Comparison of ENCODE assay signal across 8 cellular contexts in genomic region chr19:53538378-53539109, GRCh38. TPM values are rescaled to one million over a fixed set of nuclear protein-coding genes. Genes with fewer than 3 reads are reported as not detected.
DNase-seq lines count a peak whose midpoint lies in the region; ATAC-seq, FAIRE-seq and TF ChIP-seq lines count a peak whose summit lies in the region.

No MANE protein-coding gene starts in this region.

- H3K27me3 ChIP-seq in Panc1 (ENCODE audit: control insufficient read depth, insufficient read depth, low read length) (no peaks in the 10 kb centered on the region), endothelial cell of umbilical vein (ENCODE audit: control insufficient read depth in 2 of 2, insufficient read depth in 2 of 2, low read length in 2 of 2) (no peaks in the 10 kb centered on the region)

- H3K9me1 ChIP-seq in endothelial cell of umbilical vein (replicated peaks; ENCODE audit: control insufficient read depth, extremely low read depth, insufficient read depth, low read length), result no peaks in the 10 kb centered on the region

- peak overlapping the region; percentile 97 for H3K4me3 Mint-ChIP-seq in activated CD4-positive, alpha-beta T cell treated with anti-CD3 and anti-CD28 coated beads, Interleukin-2, amount 10 ng/mL, durations not matched to agents 24 days and 14 days
- peak overlapping the region; percentile 92 for H3K4me3 Mint-ChIP-seq in nephron progenitor cell

- no peaks in the 10 kb centered on the region for H3K79me2 ChIP-seq in endothelial cell of umbilical vein (ENCODE audit: control insufficient read depth, insufficient read depth, low read length)

- H3K4me1 ChIP-seq in Panc1 (ENCODE audit: control insufficient read depth, insufficient read depth, low read length) (0 out of 2 replicates have a peak, but pooled peaks cover 3% of the 10 kb centered on the region), endothelial cell of umbilical vein (ENCODE audit: control insufficient read depth, extremely low read depth, insufficient read depth, low read length) (no peaks in the 10 kb centered on the region)

- peak; percentile 28 for ATAC-seq in Panc1

- in situ Hi-C loops in Panc1 (cut with HindIII; ENCODE audit: low pct_unique_long_range_greater_than_20kb, low sequenced_read_pairs), result no loop called here

- H3K27me3 Mint-ChIP-seq in activated CD4-positive, alpha-beta T cell treated with anti-CD3 and anti-CD28 coated beads, Interleukin-2, amount 10 ng/mL, durations not matched to agents 24 days and 14 days, result peaks cover 2% of the 10 kb centered on the region
- peaks cover 8% of the 10 kb centered on the region for H3K27me3 Mint-ChIP-seq in nephron progenitor cell (ENCODE audit: low read depth, poor library complexity)

- H3K27ac Mint-ChIP-seq in activated CD4-positive, alpha-beta T cell treated with anti-CD3 and anti-CD28 coated beads, Interleukin-2, amount 10 ng/mL, durations not matched to agents 24 days and 14 days, result peak overlapping the region; percentile 99
- H3K27ac Mint-ChIP-seq in nephron progenitor cell, result peak overlapping the region; percentile 94

- intact Hi-C loops in activated CD4-positive, alpha-beta T cell treated with anti-CD3 and anti-CD28 coated beads, Interleukin-2, amount 10 ng/mL, durations not matched to agents 24 days and 14 days (cut with micrococcal nuclease), result loop anchor here (1.0 to 5.0 kb wide), 2 partner anchors 16 to 329 kb away; partner anchors contain the start of gene MYADM
- intact Hi-C loops in Panc1 (cut with micrococcal nuclease; ENCODE audit: unreplicated experiment), result no loop called here
- intact Hi-C loops in endothelial cell of umbilical vein (cut with micrococcal nuclease), result loop anchor here (1.0 kb wide), 1 partner anchor 18 kb away; no protein-coding TSS in a partner anchor

- H3K4me3 ChIP-seq in Panc1 (ENCODE audit: low read depth in 2 of 2, low read length in 2 of 2), result peak overlapping the region; percentile 76 to 88
- peak overlapping the region in 2 of 3 experiments; percentile 63 to 64 for H3K4me3 ChIP-seq in endothelial cell of umbilical vein (replicated peaks in 1 of 3; ENCODE audit: insufficient read depth in 1 of 3, low read depth in 1 of 3, low read length in 3 of 3)

- DNase-seq in activated CD4-positive, alpha-beta T cell treated with anti-CD3 and anti-CD28 coated beads, Interleukin-2, amount 10 ng/mL, durations not matched to agents 24 days and 14 days, result no peak
- DNase-seq in activated CD4-positive, alpha-beta T cell treated with anti-CD3 and anti-CD28 coated beads for 4 hours, result no peak
- no peak for DNase-seq in Panc1 (ENCODE audit: low read depth, low spot score)
- DNase-seq in endothelial cell of umbilical vein (ENCODE audit: low read depth, low spot score), result no peak
- DNase-seq in nephron progenitor cell, result no peak
- DNase-seq in stimulated activated CD8-positive, alpha-beta memory T cell treated with anti-CD3 and anti-CD28 coated beads, Interleukin-4, amount 100 ng/mL, for 48 hours, result no peak
- DNase-seq in NOMO-1 (lab: John Stamatoyannopoulos, UW; ENCODE audit: unreplicated experiment in 2 of 2), result no peak
- DNase-seq in activated CD4-positive, alpha-beta T cell treated with anti-CD3 and anti-CD28 coated beads, Interleukin-2, amount 50 U/mL, for 4 hours, result no peak

- peaks cover 7% of the 10 kb centered on the region; the same call in 1 of the 2 replicates for H3K36me3 ChIP-seq in Panc1 (ENCODE audit: control insufficient read depth, insufficient read depth, low read length)
- no peaks in the 10 kb centered on the region for H3K36me3 ChIP-seq in endothelial cell of umbilical vein (ENCODE audit: control insufficient read depth in 2 of 2, extremely low read depth in 1 of 2, insufficient read depth in 2 of 2, low read length in 2 of 2)

- H3K4me2 ChIP-seq in endothelial cell of umbilical vein (ENCODE audit: insufficient read depth, low read length), result no peak overlapping the region

- CTCF ChIA-PET in Panc1 (lab: Charles Lee), result no interaction called here
- CTCF ChIA-PET in endothelial cell of umbilical vein (lab: Charles Lee), result no interaction called here

- peaks cover 13% of the 10 kb centered on the region for H3K4me1 Mint-ChIP-seq in activated CD4-positive, alpha-beta T cell treated with anti-CD3 and anti-CD28 coated beads, Interleukin-2, amount 10 ng/mL, durations not matched to agents 24 days and 14 days
- H3K4me1 Mint-ChIP-seq in nephron progenitor cell, result peaks cover 13% of the 10 kb centered on the region

- dilution Hi-C loops in endothelial cell of umbilical vein (cut with MboI; ENCODE audit: extremely low pct_ligation_motif_present, low sequenced_read_pairs), result no loop called here

- POLR2A ChIA-PET in Panc1 (lab: Charles Lee), result no interaction called here
- POLR2A ChIA-PET in endothelial cell of umbilical vein (lab: Charles Lee), result no interaction called here

- TF ChIP-seq CTCF in Panc1 (IDR thresholded peaks at IDR 0.05) (no peak), endothelial cell of umbilical vein (IDR thresholded peaks at IDR 0.05; ENCODE audit: extremely low read depth in 1 of 2, insufficient read depth in 1 of 2, low read depth in 1 of 2, low read length in 2 of 2) (no peak), nephron progenitor cell (IDR thresholded peaks at IDR 0.05) (no peak)

- TF ChIP-seq POLR2A in endothelial cell of umbilical vein (IDR thresholded peaks at IDR 0.05; ENCODE audit: low read depth, low read length), result no peak

- no peaks in the 10 kb centered on the region for H4K20me1 ChIP-seq in endothelial cell of umbilical vein (replicated peaks; ENCODE audit: control insufficient read depth, extremely low read depth, insufficient read depth, low read length)

- H3K9me3 ChIP-seq in Panc1 (ENCODE audit: control insufficient read depth, insufficient read depth, low read depth, low read length) (no peaks in the 10 kb centered on the region), endothelial cell of umbilical vein (replicated peaks; ENCODE audit: control insufficient read depth, insufficient read depth, low read length) (no peaks in the 10 kb centered on the region)

- BruUV-seq in Panc1 (replicated peaks; lab: Mats Ljungman, UMichigan), result no TSS peak
- no TSS peak for BruUV-seq in endothelial cell of umbilical vein (replicated peaks; lab: Mats Ljungman, UMichigan)

- peak overlapping the region; percentile 65 for H2AFZ ChIP-seq in endothelial cell of umbilical vein (ENCODE audit: low read depth, low read length)

- H3K27ac ChIP-seq in Panc1 (ENCODE audit: low read length) (peak overlapping the region; percentile 85), endothelial cell of umbilical vein (ENCODE audit: insufficient read depth, low read depth, low read length) (no peak overlapping the region)

- no peak overlapping the region for H3K9ac ChIP-seq in endothelial cell of umbilical vein (replicated peaks; ENCODE audit: extremely low read depth, insufficient read depth, low read length)

- H3K9me3 Mint-ChIP-seq in activated CD4-positive, alpha-beta T cell treated with anti-CD3 and anti-CD28 coated beads, Interleukin-2, amount 10 ng/mL, durations not matched to agents 24 days and 14 days, result peaks cover 4% of the 10 kb centered on the region
- no peaks in the 10 kb centered on the region for H3K9me3 Mint-ChIP-seq in nephron progenitor cell

- no peak for FAIRE-seq in endothelial cell of umbilical vein (lab: Jason Lieb, UNC)

- H3K36me3 Mint-ChIP-seq in activated CD4-positive, alpha-beta T cell treated with anti-CD3 and anti-CD28 coated beads, Interleukin-2, amount 10 ng/mL, durations not matched to agents 24 days and 14 days (ENCODE audit: low read depth), result peaks cover 45% of the 10 kb centered on the region
- peaks cover 24% of the 10 kb centered on the region for H3K36me3 Mint-ChIP-seq in nephron progenitor cell (ENCODE audit: low read depth)

TF ChIP-seq in endothelial cell of umbilical vein, 7 proteins besides CTCF, POLR2A, EP300 and RAD21:
- TF ChIP-seq POLR2AphosphoS5 (IDR thresholded peaks at IDR 0.05; ENCODE audit: insufficient read depth, low read depth, low read length), result no peak
- no peak for TF ChIP-seq JUN (IDR thresholded peaks at IDR 0.05; ENCODE audit: borderline replicate concordance, insufficient read depth, insufficient read length, low read depth)
- TF ChIP-seq MYC (IDR thresholded peaks at IDR 0.05; ENCODE audit: low read depth, low read length), result no peak

RNA-seq across cellular contexts. Expression of gene ZNF331, which starts 0.6 kb away (rescaled TPM):
- total RNA-seq in activated CD4-positive, alpha-beta T cell treated with anti-CD3 and anti-CD28 coated beads, Interleukin-2, amount 10 ng/mL, durations not matched to agents 24 days and 14 days, result 18.2 and 18.9 TPM in 2 replicates
- total RNA-seq in Panc1 (2021; ENCODE audit: unreplicated experiment) (25.0 TPM), endothelial cell of umbilical vein (11.2 TPM in 2 replicates)
- polyA plus RNA-seq in Panc1 (2012; ENCODE audit: insufficient read length), result 13.6 TPM
- polyA plus RNA-seq in endothelial cell of umbilical vein, result 3.9 and 6.2 TPM in 2 replicates
- polyA plus RNA-seq in endothelial cell of umbilical vein (2011; cell fraction: cytosol; rRNA removed), result 2.3 and 3.6 TPM in 2 replicates
- 18.4 and 27.7 TPM in 2 replicates for polyA plus RNA-seq in endothelial cell of umbilical vein (2011; cell fraction: nucleus; rRNA removed)
- 6.9 and 7.0 TPM in 2 replicates for polyA plus RNA-seq in endothelial cell of umbilical vein (2012)
- 6.4 and 9.2 TPM in 2 replicates for polyA minus RNA-seq in endothelial cell of umbilical vein
- polyA minus RNA-seq in endothelial cell of umbilical vein (2011; cell fraction: cytosol; rRNA and poly(A)+ RNA removed), result 5.1 TPM
- polyA minus RNA-seq in endothelial cell of umbilical vein (2011; cell fraction: nucleus; rRNA and poly(A)+ RNA removed), result 10.5 and 11.8 TPM in 2 replicates
